ENCODE assay signal across 27 cellular contexts in genomic region chr6:110562316-110562915, GRCh38.
DNase-seq lines count a peak whose midpoint lies in the region; ATAC-seq, FAIRE-seq and TF ChIP-seq lines count a peak whose summit lies in the region.
"Had no signal": no experiment of that assay in that cellular context is flagged by ENCODE, and none has a peak within 500 bp of the region (broad histone marks: within the 10 kb centered on the region; RNA-seq: fewer than 3 reads in every experiment).

No MANE protein-coding gene starts in this region.

- H3K4me3 Mint-ChIP-seq in activated CD4-positive, alpha-beta memory T cell treated with anti-CD3 and anti-CD28 coated beads, Interleukin-2, amount 10 ng/mL, durations not matched to agents 7 days and 5 days = no peak overlapping the region
- H3K4me3 Mint-ChIP-seq in activated CD4-positive, alpha-beta memory T cell treated with anti-CD3 and anti-CD28 coated beads for 36 hours = no peak overlapping the region
- no peak overlapping the region for H3K4me3 Mint-ChIP-seq in CD8-positive, alpha-beta T cell
- H3K4me3 Mint-ChIP-seq in osteocyte (ENCODE audit: unreplicated experiment) = no peak overlapping the region
- H3K4me3 Mint-ChIP-seq in activated naive CD4-positive, alpha-beta T cell treated with anti-CD3 and anti-CD28 coated beads, Interleukin-2, amount 10 ng/mL, durations not matched to agents 7 days and 5 days = no peak overlapping the region

- peaks cover 19% of the 10 kb centered on the region for H3K4me1 ChIP-seq in CD8-positive, alpha-beta T cell (ENCODE audit: insufficient read depth, low read length)
- H3K4me1 ChIP-seq: BE2C had no signal

- peak overlapping the region; percentile 24 for H3K27ac Mint-ChIP-seq in activated CD4-positive, alpha-beta memory T cell treated with anti-CD3 and anti-CD28 coated beads, Interleukin-2, amount 10 ng/mL, durations not matched to agents 7 days and 5 days
- no peak overlapping the region for H3K27ac Mint-ChIP-seq in activated CD4-positive, alpha-beta memory T cell treated with anti-CD3 and anti-CD28 coated beads for 36 hours
- H3K27ac Mint-ChIP-seq in CD8-positive, alpha-beta T cell = peak overlapping the region; percentile 69
- no peak overlapping the region for H3K27ac Mint-ChIP-seq in osteocyte (ENCODE audit: unreplicated experiment)
- no peak overlapping the region for H3K27ac Mint-ChIP-seq in activated naive CD4-positive, alpha-beta T cell treated with anti-CD3 and anti-CD28 coated beads, Interleukin-2, amount 10 ng/mL, durations not matched to agents 7 days and 5 days

- no peaks in the 10 kb centered on the region for H3K9me3 Mint-ChIP-seq in activated CD4-positive, alpha-beta memory T cell treated with anti-CD3 and anti-CD28 coated beads, Interleukin-2, amount 10 ng/mL, durations not matched to agents 7 days and 5 days
- H3K9me3 Mint-ChIP-seq in activated CD4-positive, alpha-beta memory T cell treated with anti-CD3 and anti-CD28 coated beads for 36 hours = peaks cover 8% of the 10 kb centered on the region
- peaks cover 8% of the 10 kb centered on the region for H3K9me3 Mint-ChIP-seq in CD8-positive, alpha-beta T cell
- no peaks in the 10 kb centered on the region for H3K9me3 Mint-ChIP-seq in osteocyte (ENCODE audit: unreplicated experiment)
- peaks cover 18% of the 10 kb centered on the region for H3K9me3 Mint-ChIP-seq in activated naive CD4-positive, alpha-beta T cell treated with anti-CD3 and anti-CD28 coated beads, Interleukin-2, amount 10 ng/mL, durations not matched to agents 7 days and 5 days

- FAIRE-seq in RCC 7860 (lab: Jason Lieb, UNC) = no peak
- FAIRE-seq: GM12878, H1, K562 had no signal

- no peak for DNase-seq in activated CD4-positive, alpha-beta memory T cell treated with anti-CD3 and anti-CD28 coated beads, Interleukin-2, amount 10 ng/mL, durations not matched to agents 7 days and 5 days
- DNase-seq in activated CD4-positive, alpha-beta memory T cell treated with anti-CD3 and anti-CD28 coated beads for 36 hours = no peak
- DNase-seq in CD8-positive, alpha-beta T cell = no peak
- DNase-seq in osteocyte (ENCODE audit: extremely low spot score, unreplicated experiment) = peak; percentile 62
- DNase-seq in RCC 7860 (ENCODE audit: low spot score) = no peak
- no peak for DNase-seq in activated naive CD4-positive, alpha-beta T cell treated with anti-CD3 and anti-CD28 coated beads, Interleukin-2, amount 10 ng/mL, durations not matched to agents 7 days and 5 days
- DNase-seq: 8988T, ACHN, BE2C, Caco-2, DMS79, EL, GDM1, HCEC 1CT, MG63, NCI-H1105 treated with DMSO at 0.1 percent for 48 hours, NCI-H146, NCI-H1930, NCI-H2107, NCI-H524 treated with DMSO at 0.1 percent for 48 hours, NCI-H774, SK-N-SH had no signal

- no peaks in the 10 kb centered on the region for H3K36me3 ChIP-seq in CD8-positive, alpha-beta T cell (ENCODE audit: insufficient read depth, low read length)
- H3K36me3 ChIP-seq: BE2C, MG63 had no signal

- no peak overlapping the region for H3K4me3 ChIP-seq in CD8-positive, alpha-beta T cell (ENCODE audit: low read depth, low read length)
- H3K4me3 ChIP-seq: GM12878, K562, MG63 had no signal

- H3K27ac ChIP-seq in CD8-positive, alpha-beta T cell (ENCODE audit: low read depth, low read length) = no peak overlapping the region
- peak overlapping the region; percentile 100; the same call in 1 of the 2 replicates for H3K27ac ChIP-seq in VCaP

- POLR2A ChIA-PET in activated CD4-positive, alpha-beta memory T cell treated with anti-CD3 and anti-CD28 coated beads, Interleukin-2, amount 10 ng/mL, durations not matched to agents 7 days and 5 days (lab: Charles Lee) = interaction anchor here (1.3 kb wide), 1 partner anchor 24 kb away, joined by 4 read pairs; no protein-coding TSS in a partner anchor
- POLR2A ChIA-PET in activated CD4-positive, alpha-beta memory T cell treated with anti-CD3 and anti-CD28 coated beads for 36 hours (lab: Charles Lee) = no interaction called here
- POLR2A ChIA-PET in CD8-positive, alpha-beta T cell (lab: Charles Lee) = interaction anchor here (0.6 kb wide), 1 partner anchor 81 kb away, joined by 3 read pairs; no protein-coding TSS in a partner anchor

- no peak for ATAC-seq in CD8-positive, alpha-beta T cell
- no peak for ATAC-seq in HG03135 (IDR thresholded peaks at IDR 0.05; ENCODE audit: unreplicated experiment)
- ATAC-seq: GM12878, K562 had no signal

- H3K36me3 Mint-ChIP-seq in activated CD4-positive, alpha-beta memory T cell treated with anti-CD3 and anti-CD28 coated beads, Interleukin-2, amount 10 ng/mL, durations not matched to agents 7 days and 5 days (ENCODE audit: low read depth) = no peaks in the 10 kb centered on the region
- H3K36me3 Mint-ChIP-seq in activated CD4-positive, alpha-beta memory T cell treated with anti-CD3 and anti-CD28 coated beads for 36 hours = no peaks in the 10 kb centered on the region
- no peaks in the 10 kb centered on the region for H3K36me3 Mint-ChIP-seq in CD8-positive, alpha-beta T cell
- no peaks in the 10 kb centered on the region for H3K36me3 Mint-ChIP-seq in osteocyte (ENCODE audit: unreplicated experiment)
- peaks cover 17% of the 10 kb centered on the region for H3K36me3 Mint-ChIP-seq in activated naive CD4-positive, alpha-beta T cell treated with anti-CD3 and anti-CD28 coated beads, Interleukin-2, amount 10 ng/mL, durations not matched to agents 7 days and 5 days

- H3K27me3 Mint-ChIP-seq in activated CD4-positive, alpha-beta memory T cell treated with anti-CD3 and anti-CD28 coated beads, Interleukin-2, amount 10 ng/mL, durations not matched to agents 7 days and 5 days = no peaks in the 10 kb centered on the region
- H3K27me3 Mint-ChIP-seq in activated CD4-positive, alpha-beta memory T cell treated with anti-CD3 and anti-CD28 coated beads for 36 hours = no peaks in the 10 kb centered on the region
- H3K27me3 Mint-ChIP-seq in CD8-positive, alpha-beta T cell (ENCODE audit: low read depth) = no peaks in the 10 kb centered on the region
- H3K27me3 Mint-ChIP-seq in osteocyte (ENCODE audit: unreplicated experiment) = no peaks in the 10 kb centered on the region
- no peaks in the 10 kb centered on the region for H3K27me3 Mint-ChIP-seq in activated naive CD4-positive, alpha-beta T cell treated with anti-CD3 and anti-CD28 coated beads, Interleukin-2, amount 10 ng/mL, durations not matched to agents 7 days and 5 days

- CTCF ChIA-PET in activated CD4-positive, alpha-beta memory T cell treated with anti-CD3 and anti-CD28 coated beads, Interleukin-2, amount 10 ng/mL, durations not matched to agents 7 days and 5 days (lab: Charles Lee) = no interaction called here
- CTCF ChIA-PET in activated CD4-positive, alpha-beta memory T cell treated with anti-CD3 and anti-CD28 coated beads for 36 hours (lab: Charles Lee) = no interaction called here
- CTCF ChIA-PET in CD8-positive, alpha-beta T cell (lab: Charles Lee) = no interaction called here
- CTCF ChIA-PET in activated naive CD4-positive, alpha-beta T cell treated with anti-CD3 and anti-CD28 coated beads, Interleukin-2, amount 10 ng/mL, durations not matched to agents 7 days and 5 days (lab: Charles Lee) = interaction anchor here (1.0 kb wide), 1 partner anchor 41 kb away, joined by 3 read pairs; no protein-coding TSS in a partner anchor

- H3K4me1 Mint-ChIP-seq in activated CD4-positive, alpha-beta memory T cell treated with anti-CD3 and anti-CD28 coated beads, Interleukin-2, amount 10 ng/mL, durations not matched to agents 7 days and 5 days = peaks cover 37% of the 10 kb centered on the region
- peaks cover 24% of the 10 kb centered on the region for H3K4me1 Mint-ChIP-seq in activated CD4-positive, alpha-beta memory T cell treated with anti-CD3 and anti-CD28 coated beads for 36 hours (ENCODE audit: low read depth)
- H3K4me1 Mint-ChIP-seq in CD8-positive, alpha-beta T cell (ENCODE audit: low read depth) = peaks cover 31% of the 10 kb centered on the region
- no peaks in the 10 kb centered on the region for H3K4me1 Mint-ChIP-seq in osteocyte (ENCODE audit: unreplicated experiment)
- H3K4me1 Mint-ChIP-seq in activated naive CD4-positive, alpha-beta T cell treated with anti-CD3 and anti-CD28 coated beads, Interleukin-2, amount 10 ng/mL, durations not matched to agents 7 days and 5 days = peaks cover 40% of the 10 kb centered on the region

- no peaks in the 10 kb centered on the region for H3K27me3 ChIP-seq in CD8-positive, alpha-beta T cell (ENCODE audit: insufficient read depth, low read length)
- H3K27me3 ChIP-seq: BE2C, MG63 had no signal

- TF ChIP-seq CTCF in CD8-positive, alpha-beta T cell (IDR thresholded peaks at IDR 0.05) = no peak
- TF ChIP-seq CTCF in VCaP (conservative IDR thresholded peaks at IDR 0.05) (no peak), osteocyte (IDR thresholded peaks at IDR 0.05) (no peak)

- intact Hi-C loops in activated CD4-positive, alpha-beta memory T cell treated with anti-CD3 and anti-CD28 coated beads for 36 hours (cut with micrococcal nuclease) = no loop called here
- intact Hi-C loops in CD8-positive, alpha-beta T cell (cut with DNase I, micrococcal nuclease) = no loop called here

- no peaks in the 10 kb centered on the region for H3K9me3 ChIP-seq in CD8-positive, alpha-beta T cell (ENCODE audit: low read length)
- H3K9me3 ChIP-seq: BE2C, MG63, SK-N-SH had no signal

Comparison
In these comparisons a context has a peak if more than half of its experiments do, and no peak if none do; other contexts are left out.
1. H3K27ac Mint-ChIP-seq: peak in activated CD4-positive, alpha-beta memory T cell treated with anti-CD3 and anti-CD28 coated beads, Interleukin-2, amount 10 ng/mL, durations not matched to agents 7 days and 5 days (single experiment) and CD8-positive, alpha-beta T cell (single experiment); none in activated CD4-positive, alpha-beta memory T cell treated with anti-CD3 and anti-CD28 coated beads for 36 hours (single experiment), osteocyte (single experiment) and activated naive CD4-positive, alpha-beta T cell treated with anti-CD3 and anti-CD28 coated beads, Interleukin-2, amount 10 ng/mL, durations not matched to agents 7 days and 5 days (single experiment).